In the genomic region with DNA sequence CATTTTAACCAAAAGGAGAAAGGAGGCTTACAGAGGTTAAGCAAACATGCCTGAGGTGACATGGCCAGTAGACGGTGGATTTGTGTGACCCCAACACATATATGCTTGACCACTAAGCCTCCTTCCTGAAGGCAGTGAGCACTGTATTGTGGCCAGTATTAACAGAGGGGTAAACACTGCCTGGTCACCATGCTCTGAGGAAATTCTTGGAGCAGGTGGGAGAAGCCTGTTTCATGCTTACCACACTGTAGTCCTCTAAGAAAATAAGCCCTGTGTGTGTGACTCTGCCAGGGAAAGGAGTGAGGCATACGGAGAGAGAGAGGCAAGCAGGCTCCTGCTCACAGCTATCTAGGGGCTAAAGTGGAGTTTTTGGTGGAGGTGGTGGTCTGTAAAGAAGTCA, we compare ENCODE assay signal across 1 cellular context.
TF ChIP-seq lines count a peak whose summit lies in the region.

No MANE protein-coding gene starts in this region.

TF ChIP-seq in WTC11, 78 proteins besides CTCF, POLR2A, EP300 and RAD21 (continued from another document):
- TF ChIP-seq, protein P1, sequence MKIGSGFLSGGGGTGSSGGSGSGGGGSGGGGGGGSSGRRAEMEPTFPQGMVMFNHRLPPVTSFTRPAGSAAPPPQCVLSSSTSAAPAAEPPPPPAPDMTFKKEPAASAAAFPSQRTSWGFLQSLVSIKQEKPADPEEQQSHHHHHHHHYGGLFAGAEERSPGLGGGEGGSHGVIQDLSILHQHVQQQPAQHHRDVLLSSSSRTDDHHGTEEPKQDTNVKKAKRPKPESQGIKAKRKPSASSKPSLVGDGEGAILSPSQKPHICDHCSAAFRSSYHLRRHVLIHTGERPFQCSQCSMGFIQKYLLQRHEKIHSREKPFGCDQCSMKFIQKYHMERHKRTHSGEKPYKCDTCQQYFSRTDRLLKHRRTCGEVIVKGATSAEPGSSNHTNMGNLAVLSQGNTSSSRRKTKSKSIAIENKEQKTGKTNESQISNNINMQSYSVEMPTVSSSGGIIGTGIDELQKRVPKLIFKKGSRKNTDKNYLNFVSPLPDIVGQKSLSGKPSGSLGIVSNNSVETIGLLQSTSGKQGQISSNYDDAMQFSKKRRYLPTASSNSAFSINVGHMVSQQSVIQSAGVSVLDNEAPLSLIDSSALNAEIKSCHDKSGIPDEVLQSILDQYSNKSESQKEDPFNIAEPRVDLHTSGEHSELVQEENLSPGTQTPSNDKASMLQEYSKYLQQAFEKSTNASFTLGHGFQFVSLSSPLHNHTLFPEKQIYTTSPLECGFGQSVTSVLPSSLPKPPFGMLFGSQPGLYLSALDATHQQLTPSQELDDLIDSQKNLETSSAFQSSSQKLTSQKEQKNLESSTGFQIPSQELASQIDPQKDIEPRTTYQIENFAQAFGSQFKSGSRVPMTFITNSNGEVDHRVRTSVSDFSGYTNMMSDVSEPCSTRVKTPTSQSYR (CRISPR knock-in tag; IDR thresholded peaks at IDR 0.05): no peak
- no peak for TF ChIP-seq NFATC4 (CRISPR knock-in tag; IDR thresholded peaks at IDR 0.05)
- TF ChIP-seq FOXJ3 (CRISPR knock-in tag; IDR thresholded peaks at IDR 0.05; ENCODE audit: borderline replicate concordance): no peak
- no peak for TF ChIP-seq ZNF232 (CRISPR knock-in tag; IDR thresholded peaks at IDR 0.05)
- TF ChIP-seq, protein P2, sequence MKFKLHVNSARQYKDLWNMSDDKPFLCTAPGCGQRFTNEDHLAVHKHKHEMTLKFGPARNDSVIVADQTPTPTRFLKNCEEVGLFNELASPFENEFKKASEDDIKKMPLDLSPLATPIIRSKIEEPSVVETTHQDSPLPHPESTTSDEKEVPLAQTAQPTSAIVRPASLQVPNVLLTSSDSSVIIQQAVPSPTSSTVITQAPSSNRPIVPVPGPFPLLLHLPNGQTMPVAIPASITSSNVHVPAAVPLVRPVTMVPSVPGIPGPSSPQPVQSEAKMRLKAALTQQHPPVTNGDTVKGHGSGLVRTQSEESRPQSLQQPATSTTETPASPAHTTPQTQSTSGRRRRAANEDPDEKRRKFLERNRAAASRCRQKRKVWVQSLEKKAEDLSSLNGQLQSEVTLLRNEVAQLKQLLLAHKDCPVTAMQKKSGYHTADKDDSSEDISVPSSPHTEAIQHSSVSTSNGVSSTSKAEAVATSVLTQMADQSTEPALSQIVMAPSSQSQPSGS (CRISPR knock-in tag; IDR thresholded peaks at IDR 0.05; ENCODE audit: borderline replicate concordance, low read depth): no peak
- no peak for TF ChIP-seq ZBTB21 (CRISPR knock-in tag; IDR thresholded peaks at IDR 0.05; ENCODE audit: borderline replicate concordance)
- TF ChIP-seq, protein P3, sequence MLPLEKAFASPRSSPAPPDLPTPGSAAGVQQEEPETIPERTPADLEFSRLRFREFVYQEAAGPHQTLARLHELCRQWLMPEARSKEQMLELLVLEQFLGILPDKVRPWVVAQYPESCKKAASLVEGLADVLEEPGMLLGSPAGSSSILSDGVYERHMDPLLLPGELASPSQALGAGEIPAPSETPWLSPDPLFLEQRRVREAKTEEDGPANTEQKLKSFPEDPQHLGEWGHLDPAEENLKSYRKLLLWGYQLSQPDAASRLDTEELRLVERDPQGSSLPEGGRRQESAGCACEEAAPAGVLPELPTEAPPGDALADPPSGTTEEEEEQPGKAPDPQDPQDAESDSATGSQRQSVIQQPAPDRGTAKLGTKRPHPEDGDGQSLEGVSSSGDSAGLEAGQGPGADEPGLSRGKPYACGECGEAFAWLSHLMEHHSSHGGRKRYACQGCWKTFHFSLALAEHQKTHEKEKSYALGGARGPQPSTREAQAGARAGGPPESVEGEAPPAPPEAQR (CRISPR knock-in tag; IDR thresholded peaks at IDR 0.05): no peak
- TF ChIP-seq ZNF263 (CRISPR knock-in tag; IDR thresholded peaks at IDR 0.05; ENCODE audit: low read depth): no peak
- TF ChIP-seq, protein P4, sequence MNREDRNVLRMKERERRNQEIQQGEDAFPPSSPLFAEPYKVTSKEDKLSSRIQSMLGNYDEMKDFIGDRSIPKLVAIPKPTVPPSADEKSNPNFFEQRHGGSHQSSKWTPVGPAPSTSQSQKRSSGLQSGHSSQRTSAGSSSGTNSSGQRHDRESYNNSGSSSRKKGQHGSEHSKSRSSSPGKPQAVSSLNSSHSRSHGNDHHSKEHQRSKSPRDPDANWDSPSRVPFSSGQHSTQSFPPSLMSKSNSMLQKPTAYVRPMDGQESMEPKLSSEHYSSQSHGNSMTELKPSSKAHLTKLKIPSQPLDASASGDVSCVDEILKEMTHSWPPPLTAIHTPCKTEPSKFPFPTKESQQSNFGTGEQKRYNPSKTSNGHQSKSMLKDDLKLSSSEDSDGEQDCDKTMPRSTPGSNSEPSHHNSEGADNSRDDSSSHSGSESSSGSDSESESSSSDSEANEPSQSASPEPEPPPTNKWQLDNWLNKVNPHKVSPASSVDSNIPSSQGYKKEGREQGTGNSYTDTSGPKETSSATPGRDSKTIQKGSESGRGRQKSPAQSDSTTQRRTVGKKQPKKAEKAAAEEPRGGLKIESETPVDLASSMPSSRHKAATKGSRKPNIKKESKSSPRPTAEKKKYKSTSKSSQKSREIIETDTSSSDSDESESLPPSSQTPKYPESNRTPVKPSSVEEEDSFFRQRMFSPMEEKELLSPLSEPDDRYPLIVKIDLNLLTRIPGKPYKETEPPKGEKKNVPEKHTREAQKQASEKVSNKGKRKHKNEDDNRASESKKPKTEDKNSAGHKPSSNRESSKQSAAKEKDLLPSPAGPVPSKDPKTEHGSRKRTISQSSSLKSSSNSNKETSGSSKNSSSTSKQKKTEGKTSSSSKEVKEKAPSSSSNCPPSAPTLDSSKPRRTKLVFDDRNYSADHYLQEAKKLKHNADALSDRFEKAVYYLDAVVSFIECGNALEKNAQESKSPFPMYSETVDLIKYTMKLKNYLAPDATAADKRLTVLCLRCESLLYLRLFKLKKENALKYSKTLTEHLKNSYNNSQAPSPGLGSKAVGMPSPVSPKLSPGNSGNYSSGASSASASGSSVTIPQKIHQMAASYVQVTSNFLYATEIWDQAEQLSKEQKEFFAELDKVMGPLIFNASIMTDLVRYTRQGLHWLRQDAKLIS (CRISPR knock-in tag; IDR thresholded peaks at IDR 0.05; ENCODE audit: borderline replicate concordance): no peak
TF ChIP-seq in WTC11: peak in this region for 0.
